Comparison of ENCODE assay signal across 1 cellular context in genomic region chr12:100437038-100437841, GRCh38.
TF ChIP-seq lines count a peak whose summit lies in the region.

No MANE protein-coding gene starts in this region.

TF ChIP-seq in HepG2, 621 proteins besides CTCF, POLR2A, EP300 and RAD21 (continued from another document and continues in another):
- TF ChIP-seq ZBTB40 (IDR thresholded peaks at IDR 0.05) (no peak), ZBTB40 (CRISPR knock-in tag; IDR thresholded peaks at IDR 0.05) (peak; percentile 41; the same call in 1 of the 2 replicates), ZBTB33 (CRISPR knock-in tag; IDR thresholded peaks at IDR 0.05) (peak; percentile 58; the same call in 1 of the 2 replicates), ZNF350 (CRISPR knock-in tag; IDR thresholded peaks at IDR 0.05; ENCODE audit: borderline replicate concordance, low read depth) (peak; percentile 73; the same call in 1 of the 2 replicates), FOSL1 (CRISPR knock-in tag; IDR thresholded peaks at IDR 0.05; ENCODE audit: borderline replicate concordance) (no peak), YEATS2 (CRISPR knock-in tag; IDR thresholded peaks at IDR 0.05; ENCODE audit: borderline replicate concordance) (peak; percentile 62; the same call in 1 of the 2 replicates), ZNF709 (CRISPR knock-in tag; IDR thresholded peaks at IDR 0.05) (0 out of 2 replicates have a peak, but pooled peaks have one; percentile 58), PBX2 (CRISPR knock-in tag; IDR thresholded peaks at IDR 0.05) (no peak), CBX5 (CRISPR knock-in tag; IDR thresholded peaks at IDR 0.05; ENCODE audit: borderline replicate concordance) (peak; percentile 90; the same call in 1 of the 2 replicates), HMG20B (CRISPR knock-in tag; conservative IDR thresholded peaks at IDR 0.05) (peak; percentile 96), HNF4G (IDR thresholded peaks at IDR 0.05; ENCODE audit: borderline replicate concordance, low read depth, low read length) (peak; percentile 91), HNF4G (CRISPR knock-in tag; IDR thresholded peaks at IDR 0.05; ENCODE audit: borderline replicate concordance, low read depth) (peak; percentile 65; the same call in 1 of the 2 replicates), ZMAT5 (CRISPR knock-in tag; IDR thresholded peaks at IDR 0.05; ENCODE audit: borderline replicate concordance, low read depth) (no peak), JUND (CRISPR knock-in tag; IDR thresholded peaks at IDR 0.05) (0 out of 2 replicates have a peak, but pooled peaks have one; percentile 34), ZNF558 (CRISPR knock-in tag; IDR thresholded peaks at IDR 0.05; ENCODE audit: borderline replicate concordance) (no peak), ZNF639 (CRISPR knock-in tag; conservative IDR thresholded peaks at IDR 0.05) (no peak), NFKBIZ (CRISPR knock-in tag; IDR thresholded peaks at IDR 0.05) (peak; percentile 94), RNF2 (conservative IDR thresholded peaks at IDR 0.05; ENCODE audit: low read depth) (no peak), ZFP90 (CRISPR knock-in tag; IDR thresholded peaks at IDR 0.05; ENCODE audit: borderline replicate concordance) (peak; percentile 67; the same call in 1 of the 2 replicates), TFAP4 (IDR thresholded peaks at IDR 0.05; ENCODE audit: borderline replicate concordance, low read depth) (peak; percentile 97), MYPOP (CRISPR knock-in tag; IDR thresholded peaks at IDR 0.05) (peak; percentile 90; the same call in 1 of the 2 replicates), PAWR (CRISPR knock-in tag; IDR thresholded peaks at IDR 0.05; ENCODE audit: borderline replicate concordance) (no peak), ZNF367 (CRISPR knock-in tag; IDR thresholded peaks at IDR 0.05; ENCODE audit: borderline replicate concordance) (peak; percentile 88; the same call in 1 of the 2 replicates), CSRNP1 (CRISPR knock-in tag; IDR thresholded peaks at IDR 0.05) (no peak), IRX3 (CRISPR knock-in tag; IDR thresholded peaks at IDR 0.05; ENCODE audit: borderline replicate concordance, low read depth) (no peak), SMAD3 (CRISPR knock-in tag; IDR thresholded peaks at IDR 0.05) (peak; percentile 90), ZMYM2 (CRISPR knock-in tag; IDR thresholded peaks at IDR 0.05) (peak; percentile 75; the same call in 1 of the 2 replicates), ZNF225 (CRISPR knock-in tag; IDR thresholded peaks at IDR 0.05) (no peak), PITX1 (CRISPR knock-in tag; IDR thresholded peaks at IDR 0.05) (peak; percentile 96), ZBTB49 (CRISPR knock-in tag; IDR thresholded peaks at IDR 0.05; ENCODE audit: borderline replicate concordance) (no peak; the same call in 1 of the 2 replicates), SSRP1 (CRISPR knock-in tag; IDR thresholded peaks at IDR 0.05) (no peak)
